8 cellular contexts compared by ENCODE assay signal in the genomic region with DNA sequence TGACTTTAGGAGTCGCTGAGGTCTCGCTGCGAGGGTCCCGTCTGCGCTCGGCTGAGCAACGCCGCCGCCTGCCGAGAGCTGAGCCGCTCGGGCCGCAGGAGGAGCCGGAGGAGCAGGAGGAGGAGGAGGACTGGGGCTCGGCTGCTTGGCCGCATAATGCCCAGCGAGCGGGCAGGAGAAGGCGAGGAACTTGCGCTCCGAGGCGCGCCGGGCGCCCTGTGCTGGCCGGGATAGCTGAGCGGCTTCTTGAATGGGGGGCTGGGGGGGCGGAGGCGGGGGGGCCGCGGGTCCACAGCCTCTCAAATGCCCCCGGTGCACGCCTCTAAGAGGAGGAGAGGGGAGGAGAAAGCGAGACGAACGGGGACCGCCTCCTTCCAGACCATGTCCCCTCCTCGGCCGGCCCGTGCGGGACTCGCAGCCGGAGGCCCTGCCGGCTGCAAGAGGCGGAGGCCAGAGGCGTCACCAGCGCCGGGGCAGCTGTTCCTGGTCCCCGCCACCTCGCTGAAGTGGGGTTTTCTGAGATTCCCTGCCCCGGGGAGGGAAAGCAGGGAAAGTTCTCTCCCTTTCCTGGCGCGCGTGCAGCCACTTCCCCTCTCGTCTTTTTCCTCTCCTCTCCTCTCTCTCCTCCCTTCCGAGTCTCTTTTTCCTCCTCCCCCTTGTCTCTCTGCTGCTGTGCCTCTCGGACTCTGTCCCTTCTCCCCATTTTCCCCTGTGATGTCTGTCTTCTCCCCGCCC. TPM values are rescaled to one million over a fixed set of nuclear protein-coding genes. Genes with fewer than 3 reads are reported as not detected.
A peak's percentile ranks its signal among the peaks of the same experiment; 100 is the strongest.
DNase-seq lines count a peak whose midpoint lies in the region; ATAC-seq and TF ChIP-seq lines count a peak whose summit lies in the region.

Gene ADAMTS9 (minus strand): TSS at position 220 of the 735 bp plus-strand sequence. CDS start 343 bp downstream, outside the sequence.

- no peaks in the 10 kb centered on the region for H4K20me1 ChIP-seq in OCI-LY7 (ENCODE audit: insufficient read depth, low read length)

- no peaks in the 10 kb centered on the region for H3K9me3 ChIP-seq in right cardiac atrium (ENCODE audit: control insufficient read depth, low read length)
- no peaks in the 10 kb centered on the region for H3K9me3 ChIP-seq in OCI-LY7 (ENCODE audit: low read length)
- H3K9me3 ChIP-seq in CD4-positive, alpha-beta memory T cell (ENCODE audit: control insufficient read depth in 1 of 2, low read length in 2 of 2): no peaks in the 10 kb centered on the region

- H3K4me3 Mint-ChIP-seq in progenitor cell of endocrine pancreas (ENCODE audit: low read depth): peak within 1 kb of the TSS; percentile 91
- H3K4me3 Mint-ChIP-seq in CD4-positive, alpha-beta memory T cell: peak within 1 kb of the TSS in 3 of 8 donors; percentile 6 to 9 (median 7)

- H2AFZ ChIP-seq in OCI-LY7 (ENCODE audit: low read length): no peak within 1 kb of the TSS

- H3K4me1 ChIP-seq in right cardiac atrium (ENCODE audit: control insufficient read depth, insufficient read depth, low read length) (peaks cover 3% of the 10 kb centered on the region), OCI-LY7 (ENCODE audit: insufficient read depth, low read length, poor library complexity, severe bottlenecking) (no peaks in the 10 kb centered on the region)
- H3K4me1 ChIP-seq in CD4-positive, alpha-beta memory T cell (ENCODE audit: insufficient read depth, low read length): no peaks in the 10 kb centered on the region

- BruUV-seq in OCI-LY7 (replicated peaks; lab: Mats Ljungman, UMichigan): no TSS peak

- no peaks in the 10 kb centered on the region for H3K27me3 ChIP-seq in right cardiac atrium (ENCODE audit: control insufficient read depth, insufficient read depth)
- peaks cover 4% of the 10 kb centered on the region for H3K27me3 ChIP-seq in CD4-positive, alpha-beta memory T cell (ENCODE audit: insufficient read depth, low read length)

- peak; percentile 74 to 79 for ATAC-seq in right cardiac atrium

- peak within 1 kb of the TSS; percentile 96 for H3K27ac Mint-ChIP-seq in progenitor cell of endocrine pancreas
- H3K27ac Mint-ChIP-seq in CD4-positive, alpha-beta memory T cell: no peak within 1 kb of the TSS

- DNase-seq in HT1080 (ENCODE audit: low read depth) (peak; percentile 74), astrocyte of the cerebellum (ENCODE audit: low read depth) (peak; percentile 31), right cardiac atrium (peak; percentile 89 to 91 (median 90)), progenitor cell of endocrine pancreas (ENCODE audit: low spot score, unreplicated experiment) (peak; percentile 64), NCI-H446 treated with DMSO at 0.1 percent for 48 hours (lab: John Stamatoyannopoulos, UW) (no peak), GM20000 (ENCODE audit: low spot score) (no peak), OCI-LY7 (ENCODE audit: low spot score) (no peak)
- DNase-seq in CD4-positive, alpha-beta memory T cell: no peak

- H3K4me2 ChIP-seq in OCI-LY7 (ENCODE audit: low read length): no peak within 1 kb of the TSS

- H3K27me3 Mint-ChIP-seq in progenitor cell of endocrine pancreas: no peaks in the 10 kb centered on the region
- H3K27me3 Mint-ChIP-seq in CD4-positive, alpha-beta memory T cell: peaks cover 27 to 28% of the 10 kb centered on the region in 2 donors

- TF ChIP-seq CTCF in astrocyte of the cerebellum (IDR thresholded peaks at IDR 0.05; ENCODE audit: low read depth, low read length, missing control alignments) (no peak), progenitor cell of endocrine pancreas (IDR thresholded peaks at IDR 0.05; ENCODE audit: unreplicated experiment) (no peak), GM20000 (IDR thresholded peaks at IDR 0.05; ENCODE audit: extremely low read depth, missing control alignments) (no peak), OCI-LY7 (conservative IDR thresholded peaks at IDR 0.05; ENCODE audit: low read length) (no peak)

- POLR2A ChIA-PET in OCI-LY7 (lab: Charles Lee): no interaction called here
- POLR2A ChIA-PET in CD4-positive, alpha-beta memory T cell (lab: Charles Lee; ENCODE audit: partially characterized antibody): no interaction called here

- H3K4me3 ChIP-seq in astrocyte of the cerebellum (ENCODE audit: low read depth, low read length) (peak within 1 kb of the TSS; percentile 61), right cardiac atrium (ENCODE audit: low read length) (peak within 1 kb of the TSS; percentile 72), OCI-LY7 (ENCODE audit: low read depth, low read length, poor library complexity, severe bottlenecking) (no peak within 1 kb of the TSS)
- H3K4me3 ChIP-seq in CD4-positive, alpha-beta memory T cell (ENCODE audit: low read length in 2 of 2): no peak within 1 kb of the TSS

- H3K79me2 ChIP-seq in OCI-LY7 (ENCODE audit: insufficient read depth, low read depth, low read length): no peaks in the 10 kb centered on the region

- no peaks in the 10 kb centered on the region for H3K9me3 Mint-ChIP-seq in progenitor cell of endocrine pancreas (ENCODE audit: low read depth)
- peaks cover 0 to 3% (median 0%) of the 10 kb centered on the region in 8 donors for H3K9me3 Mint-ChIP-seq in CD4-positive, alpha-beta memory T cell

- intact Hi-C loops in right cardiac atrium (cut with DNase I) (loop anchor here in 2 of 4 donors (5.0 to 10.0 kb wide), 4 partner anchors 93 to 484 kb away; no protein-coding TSS in a partner anchor), OCI-LY7 (cut with micrococcal nuclease; ENCODE audit: unreplicated experiment) (no loop called here)
- intact Hi-C loops in CD4-positive, alpha-beta memory T cell (cut with micrococcal nuclease): no loop called here

- WGBS in right cardiac atrium: under 1% methylated on average over 58 of the region's 58 CpGs

- H3K4me1 Mint-ChIP-seq in progenitor cell of endocrine pancreas (ENCODE audit: low read depth): peaks cover 28% of the 10 kb centered on the region
- peaks cover 4 to 16% (median 9%) of the 10 kb centered on the region in 4 donors for H3K4me1 Mint-ChIP-seq in CD4-positive, alpha-beta memory T cell

- H3K9me2 ChIP-seq in OCI-LY7 (ENCODE audit: insufficient read depth, low read length): no peaks in the 10 kb centered on the region

- in situ Hi-C loops in astrocyte of the cerebellum (cut with HindIII; ENCODE audit: low sequenced_read_pairs): no loop called here

- no peaks in the 10 kb centered on the region for H3K36me3 ChIP-seq in OCI-LY7 (ENCODE audit: insufficient read depth, low read length)
- H3K36me3 ChIP-seq in CD4-positive, alpha-beta memory T cell (ENCODE audit: insufficient read depth, low read length): no peaks in the 10 kb centered on the region

- peak within 1 kb of the TSS; percentile 96 for H3K27ac ChIP-seq in right cardiac atrium (ENCODE audit: low read length)
- no peak within 1 kb of the TSS for H3K27ac ChIP-seq in OCI-LY7 (ENCODE audit: low read depth, low read length, poor library complexity, severe bottlenecking)
- H3K27ac ChIP-seq in CD4-positive, alpha-beta memory T cell (ENCODE audit: low read depth, low read length): no peak within 1 kb of the TSS

- CTCF ChIA-PET in OCI-LY7 (lab: Charles Lee; ENCODE audit: unreplicated experiment): no interaction called here
- CTCF ChIA-PET in CD4-positive, alpha-beta memory T cell (lab: Charles Lee; ENCODE audit: partially characterized antibody): no interaction called here

- no peaks in the 10 kb centered on the region for H3K36me3 Mint-ChIP-seq in progenitor cell of endocrine pancreas (ENCODE audit: insufficient read depth)
- H3K36me3 Mint-ChIP-seq in CD4-positive, alpha-beta memory T cell: no peaks in the 10 kb centered on the region

RNA-seq across cellular contexts. Expression of gene ADAMTS9, which starts in this region (rescaled TPM):
- total RNA-seq in HT1080 (2014; rRNA removed; shearing (Covaris generic)): 1.8 and 2.4 TPM in 2 replicates
- polyA plus RNA-seq in HT1080 (2015; cell fraction: cytosol; rRNA removed): 0.72 and 0.86 TPM in 2 replicates
- polyA plus RNA-seq in HT1080 (2015; cell fraction: nucleus; rRNA removed): 1.2 and 2.5 TPM in 2 replicates
- total RNA-seq in right cardiac atrium (10 to 100 TPM in 3 of 4 donors, 1 to 10 TPM in 1; 9.8 to 53.4 (median 13.7) TPM), progenitor cell of endocrine pancreas (53.8 and 54.2 TPM in 2 replicates), OCI-LY7 (2022) (not detected in 2 replicates)
- polyA plus RNA-seq in right cardiac atrium: 10.1 TPM
- total RNA-seq in OCI-LY7 (2014; rRNA removed; shearing (Covaris generic)): not detected in 2 replicates
- not detected for total RNA-seq in CD4-positive, alpha-beta memory T cell
- polyA plus RNA-seq in CD4-positive, alpha-beta memory T cell: not detected

Comparison
In these comparisons a context has a peak if more than half of its experiments do, and no peak if none do; other contexts are left out.
1. RNA of gene ADAMTS9 (polyA plus RNA-seq): 10.1 TPM in right cardiac atrium (single experiment); not detected in CD4-positive, alpha-beta memory T cell; every median in the first group is over 10 times any median in the second.
2. DNase-seq: peak in HT1080 (single experiment), astrocyte of the cerebellum (single experiment), right cardiac atrium (3 of 3) and progenitor cell of endocrine pancreas (single experiment); none in NCI-H446 treated with DMSO at 0.1 percent for 48 hours (single experiment), GM20000 (single experiment), OCI-LY7 (single experiment) and CD4-positive, alpha-beta memory T cell (0 of 5).
3. H3K4me3 ChIP-seq: peak in astrocyte of the cerebellum (single experiment) and right cardiac atrium (single experiment); none in OCI-LY7 (single experiment) and CD4-positive, alpha-beta memory T cell (0 of 2).